9 cellular contexts compared by ENCODE assay signal in the genomic region with DNA sequence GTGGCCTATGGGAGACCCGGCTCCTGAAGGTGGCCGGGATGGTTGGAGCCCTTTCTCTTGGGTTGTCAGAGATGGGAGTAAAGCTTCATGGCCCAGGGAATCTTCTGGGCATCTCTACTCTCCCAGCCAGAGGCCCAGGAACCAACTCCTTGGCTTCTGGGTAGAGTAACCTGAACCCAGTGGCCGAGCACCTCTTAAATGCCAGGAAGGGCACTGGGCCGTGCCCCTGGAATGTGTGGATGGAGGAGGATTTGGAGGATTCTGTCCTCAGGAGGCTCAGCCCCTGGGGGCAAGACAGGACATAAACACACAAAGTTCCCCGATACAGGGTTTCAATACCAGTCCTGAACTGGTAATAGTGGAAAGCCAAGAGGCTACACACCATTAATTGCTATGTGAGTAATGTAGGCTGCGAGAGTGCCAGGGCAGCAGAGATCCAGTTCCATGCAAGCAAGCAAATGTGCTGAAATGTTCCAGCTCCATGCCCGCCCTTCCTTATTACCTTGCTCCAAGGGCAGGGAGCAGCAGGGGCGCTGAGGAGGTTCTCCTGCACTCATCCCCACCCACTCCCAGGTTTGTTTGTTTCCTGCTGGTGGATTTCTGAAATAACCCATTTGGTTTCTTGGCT. TPM values are rescaled to one million over a fixed set of nuclear protein-coding genes. Genes with fewer than 3 reads are reported as not detected.
DNase-seq lines count a peak whose midpoint lies in the region; ATAC-seq and TF ChIP-seq lines count a peak whose summit lies in the region.
"Had no signal": no experiment of that assay in that cellular context is flagged by ENCODE, and none has a peak within 500 bp of the region (broad histone marks: within the 10 kb centered on the region; RNA-seq: fewer than 3 reads in every experiment).

No MANE protein-coding gene starts in this region.

- TF ChIP-seq EP300 in ovary (IDR thresholded peaks at IDR 0.05): no peak

- H3K27me3 ChIP-seq in DOHH2 (ENCODE audit: control insufficient read depth, low read length) (no peaks in the 10 kb centered on the region), esophagus (ENCODE audit: control insufficient read depth in 1 of 2, insufficient read depth in 2 of 2, low read length in 2 of 2) (no peaks in the 10 kb centered on the region), ovary (no peaks in the 10 kb centered on the region)

- H3K27ac ChIP-seq in DOHH2 (ENCODE audit: low read depth, low read length) (peak overlapping the region; percentile 77), OCI-LY7 (ENCODE audit: low read depth, low read length, poor library complexity, severe bottlenecking) (peak overlapping the region; percentile 74), esophagus (ENCODE audit: low read depth in 2 of 2, low read length in 1 of 2) (peak overlapping the region; percentile 11 to 33), ovary (peak overlapping the region in 1 of 2 donors; percentile 71)

- H3K4me3 ChIP-seq in DOHH2 (ENCODE audit: low read length) (peak overlapping the region; percentile 88), OCI-LY7 (ENCODE audit: low read depth, low read length, poor library complexity, severe bottlenecking) (peak overlapping the region; percentile 95), esophagus (ENCODE audit: low read depth in 1 of 2, low read length in 2 of 2) (peak overlapping the region in 1 of 2 donors; percentile 55), ovary (peak overlapping the region; percentile 50)

- H3K4me1 ChIP-seq in DOHH2 (ENCODE audit: control insufficient read depth, low read length): peaks cover 48% of the 10 kb centered on the region
- H3K4me1 ChIP-seq in OCI-LY7 (ENCODE audit: insufficient read depth, low read length, poor library complexity, severe bottlenecking): peaks cover 65% of the 10 kb centered on the region
- peaks cover 4 to 27% of the 10 kb centered on the region in 2 donors for H3K4me1 ChIP-seq in esophagus (ENCODE audit: control insufficient read depth in 2 of 2, insufficient read depth in 2 of 2, low read length in 1 of 2)
- H3K4me1 ChIP-seq in ovary (ENCODE audit: insufficient read depth): peaks cover 28% of the 10 kb centered on the region

- TF ChIP-seq CTCF in DOHH2 (IDR thresholded peaks at IDR 0.05; ENCODE audit: low read depth, low read length, poor library complexity, severe bottlenecking) (no peak), OCI-LY7 (conservative IDR thresholded peaks at IDR 0.05; ENCODE audit: low read length) (peak; percentile 35; the same call in 1 of the 2 replicates), ovary (IDR thresholded peaks at IDR 0.05) (no peak)

- H3K4me2 ChIP-seq in DOHH2 (ENCODE audit: low read length) (peak overlapping the region; percentile 97), OCI-LY7 (ENCODE audit: low read length) (peak overlapping the region; percentile 82)

- peaks cover 9% of the 10 kb centered on the region for H3F3A ChIP-seq in DOHH2 (ENCODE audit: control insufficient read depth, insufficient read depth)

- H3K36me3 ChIP-seq in DOHH2 (ENCODE audit: control insufficient read depth, low read length) (peaks cover 45% of the 10 kb centered on the region), OCI-LY7 (ENCODE audit: insufficient read depth, low read length) (peaks cover 50% of the 10 kb centered on the region), esophagus (ENCODE audit: control insufficient read depth in 2 of 2, insufficient read depth in 2 of 2, low read length in 1 of 2) (no peaks in the 10 kb centered on the region), ovary (no peaks in the 10 kb centered on the region)

- no peak for ATAC-seq in GM18909 (IDR thresholded peaks at IDR 0.05; ENCODE audit: poor library complexity, unreplicated experiment)
- no peak for ATAC-seq in HG03097 (IDR thresholded peaks at IDR 0.05; ENCODE audit: low FRiP score, unreplicated experiment)

- DNase-seq in OCI-LY7 (ENCODE audit: low spot score): no peak
- no peak for DNase-seq in ovary
- DNase-seq in mesenteric fat pad (ENCODE audit: low spot score): no peak
- no peak for DNase-seq in COLO668 (lab: John Stamatoyannopoulos, UW; ENCODE audit: unreplicated experiment)
- DNase-seq: activated gamma-delta T cell had no signal

- H3K79me2 ChIP-seq in DOHH2 (ENCODE audit: control insufficient read depth, low read length) (peaks cover 57% of the 10 kb centered on the region), OCI-LY7 (ENCODE audit: insufficient read depth, low read depth, low read length) (peaks cover 58% of the 10 kb centered on the region)

- no peak overlapping the region for H2AFZ ChIP-seq in OCI-LY7 (ENCODE audit: low read length)

- H4K20me1 ChIP-seq in DOHH2 (ENCODE audit: control insufficient read depth, insufficient read depth, low read depth, low read length): peaks cover 9% of the 10 kb centered on the region; the same call in 1 of the 2 replicates
- peaks cover 21% of the 10 kb centered on the region; the same call in 1 of the 2 replicates for H4K20me1 ChIP-seq in OCI-LY7 (ENCODE audit: insufficient read depth, low read length)

- no peaks in the 10 kb centered on the region for H3K9me3 ChIP-seq in DOHH2 (ENCODE audit: control insufficient read depth, insufficient read depth, low read length)
- no peaks in the 10 kb centered on the region for H3K9me3 ChIP-seq in OCI-LY7 (ENCODE audit: low read length)
- no peaks in the 10 kb centered on the region for H3K9me3 ChIP-seq in esophagus (ENCODE audit: control insufficient read depth in 2 of 2, insufficient read depth in 1 of 2, low read depth in 1 of 2, low read length in 1 of 2)
- H3K9me3 ChIP-seq in ovary: no peaks in the 10 kb centered on the region

- POLR2A ChIA-PET in OCI-LY7 (lab: Charles Lee): interaction anchor here (0.5 to 5.8 kb wide), 8 partner anchors 9 to 76 kb away, joined by 3 to 35 read pairs (median 4); no protein-coding TSS in a partner anchor

- BruUV-seq in OCI-LY7 (replicated peaks; lab: Mats Ljungman, UMichigan): TSS peak; percentile 40

- TF ChIP-seq POLR2A in ovary (IDR thresholded peaks at IDR 0.05): no peak

- intact Hi-C loops in OCI-LY7 (cut with micrococcal nuclease; ENCODE audit: unreplicated experiment): loop anchor here (1.0 kb wide), 4 partner anchors 11 to 61 kb away; no protein-coding TSS in a partner anchor
- intact Hi-C loops in ovary (cut with DNase I): no loop called here

- 48 to 55% methylated on average over 8 of the region's 8 CpGs for WGBS in esophagus, 2 donors
- 44 to 67% (median 53%) methylated on average over 8 of the region's 8 CpGs for WGBS in ovary, 3 donors

- no peaks in the 10 kb centered on the region for H3K9me2 ChIP-seq in DOHH2 (replicated peaks; ENCODE audit: control insufficient read depth, low read length)
- no peaks in the 10 kb centered on the region for H3K9me2 ChIP-seq in OCI-LY7 (ENCODE audit: insufficient read depth, low read length)

- CTCF ChIA-PET in OCI-LY7 (lab: Charles Lee; ENCODE audit: unreplicated experiment): interaction anchor here (0.6 to 1.3 kb wide), 4 partner anchors 19 to 57 kb away, joined by 3 to 4 read pairs (median 4); no protein-coding TSS in a partner anchor

RNA-seq across cellular contexts. Expression of a gene that starts 1.2 kb away (rescaled TPM):
- 41.6 and 52.7 TPM in 2 replicates for total RNA-seq in OCI-LY7 (2014; rRNA removed; shearing (Covaris generic))
- 54.5 and 66.7 TPM in 2 replicates for total RNA-seq in OCI-LY7 (2022)
- polyA plus RNA-seq in esophagus: 1 to 10 TPM; 2.1 to 3.4 TPM
- total RNA-seq in ovary: 10 to 100 TPM in 2 of 7 donors, 1 to 10 TPM in 5; 3.3 to 10.5 (median 6.8) TPM
- polyA plus RNA-seq in ovary: 1 to 10 TPM; 2.2 to 7.5 TPM
- total RNA-seq in mesenteric fat pad: 7.6 TPM

RNA-seq across cellular contexts. Expression of a gene that starts 38.3 kb away (rescaled TPM):
- total RNA-seq in OCI-LY7 (2014; rRNA removed; shearing (Covaris generic)): not detected in 2 replicates
- total RNA-seq in OCI-LY7 (2022): not detected in 2 replicates
- under 1 TPM; 0.04 to 0.20 TPM for polyA plus RNA-seq in esophagus
- total RNA-seq in ovary: not detected
- under 1 TPM in 1 of 2 donors, not detected in 1; 0.04 TPM for polyA plus RNA-seq in ovary
- total RNA-seq in mesenteric fat pad: not detected
